In genomic region chr17:78601577-78602190, GRCh38 we compare ENCODE assay signal across 1 cellular context.
TF ChIP-seq lines count a peak whose summit lies in the region.

No MANE protein-coding gene starts in this region.

TF ChIP-seq in HepG2, 621 proteins besides CTCF, POLR2A, EP300 and RAD21 (continued from another document and continues in another):
- 0 out of 2 replicates have a peak, but pooled peaks have one; percentile 74 for TF ChIP-seq NRL (CRISPR knock-in tag; IDR thresholded peaks at IDR 0.05; ENCODE audit: borderline replicate concordance)
- no peak for TF ChIP-seq ZNF562 (CRISPR knock-in tag; IDR thresholded peaks at IDR 0.05; ENCODE audit: borderline replicate concordance)
- no peak; the same call in 1 of the 2 replicates for TF ChIP-seq ZNF558 (CRISPR knock-in tag; IDR thresholded peaks at IDR 0.05; ENCODE audit: borderline replicate concordance)
- TF ChIP-seq ZNF224 (CRISPR knock-in tag; IDR thresholded peaks at IDR 0.05) = 0 out of 2 replicates have a peak, but pooled peaks have one; percentile 53
- TF ChIP-seq ZNF282 (IDR thresholded peaks at IDR 0.05; ENCODE audit: partially characterized antibody) = no peak
- 0 out of 2 replicates have a peak, but pooled peaks have one; percentile 73 for TF ChIP-seq ZBTB26 (CRISPR knock-in tag; IDR thresholded peaks at IDR 0.05; ENCODE audit: borderline replicate concordance)
- peak; percentile 50; the same call in 1 of the 2 replicates for TF ChIP-seq ZNF598 (CRISPR knock-in tag; IDR thresholded peaks at IDR 0.05; ENCODE audit: borderline replicate concordance)
- no peak for TF ChIP-seq POLR2AphosphoS2 (IDR thresholded peaks at IDR 0.05; ENCODE audit: low read depth, low read length)
- peak; percentile 87; the same call in 1 of the 2 replicates for TF ChIP-seq CBFB (CRISPR knock-in tag; IDR thresholded peaks at IDR 0.05)
- peak; percentile 80 for TF ChIP-seq ZNF292 (CRISPR knock-in tag; IDR thresholded peaks at IDR 0.05; ENCODE audit: borderline replicate concordance, low read depth)
- TF ChIP-seq TBX3 (IDR thresholded peaks at IDR 0.05; ENCODE audit: borderline replicate concordance) = peak; percentile 60; the same call in 1 of the 2 replicates
- peak; percentile 91 for TF ChIP-seq SAP130 (CRISPR knock-in tag; IDR thresholded peaks at IDR 0.05; ENCODE audit: low read depth)
- no peak for TF ChIP-seq SETDB1 (CRISPR knock-in tag; IDR thresholded peaks at IDR 0.05; ENCODE audit: borderline replicate concordance)
- TF ChIP-seq ELK4 (CRISPR knock-in tag; IDR thresholded peaks at IDR 0.05; ENCODE audit: borderline replicate concordance) = no peak; the same call in 1 of the 2 replicates
- TF ChIP-seq ESRRA (CRISPR knock-in tag; IDR thresholded peaks at IDR 0.05; ENCODE audit: low read depth) = peak; percentile 97
- no peak for TF ChIP-seq ZNF160 (CRISPR knock-in tag; IDR thresholded peaks at IDR 0.05)
- no peak for TF ChIP-seq ZKSCAN1 (IDR thresholded peaks at IDR 0.05; ENCODE audit: low read length)
- 0 out of 2 replicates have a peak, but pooled peaks have one; percentile 65 for TF ChIP-seq ZBTB34 (CRISPR knock-in tag; IDR thresholded peaks at IDR 0.05)
- TF ChIP-seq MTERF4 (CRISPR knock-in tag; IDR thresholded peaks at IDR 0.05) = no peak
- TF ChIP-seq ZMAT5 (CRISPR knock-in tag; IDR thresholded peaks at IDR 0.05; ENCODE audit: borderline replicate concordance, low read depth) = no peak
- peak; percentile 69; the same call in 1 of the 2 replicates for TF ChIP-seq ZKSCAN8 (CRISPR knock-in tag; IDR thresholded peaks at IDR 0.05; ENCODE audit: borderline replicate concordance)
- peak; percentile 85; the same call in 1 of the 2 replicates for TF ChIP-seq ZNF556 (CRISPR knock-in tag; IDR thresholded peaks at IDR 0.05; ENCODE audit: borderline replicate concordance)
- TF ChIP-seq ZNF660 (CRISPR knock-in tag; IDR thresholded peaks at IDR 0.05; ENCODE audit: borderline replicate concordance, low read depth) = no peak
- TF ChIP-seq ZNF782 (CRISPR knock-in tag; IDR thresholded peaks at IDR 0.05; ENCODE audit: borderline replicate concordance) = no peak; the same call in 1 of the 2 replicates
- no peak for TF ChIP-seq USF2 (IDR thresholded peaks at IDR 0.05; ENCODE audit: low read depth, low read length)
- TF ChIP-seq USF2 (CRISPR knock-in tag; IDR thresholded peaks at IDR 0.05; ENCODE audit: borderline replicate concordance) = peak; percentile 40; the same call in 1 of the 2 replicates
- peak; percentile 80 for TF ChIP-seq ZNF33B (CRISPR knock-in tag; IDR thresholded peaks at IDR 0.05)
- TF ChIP-seq ZBTB25 (CRISPR knock-in tag; IDR thresholded peaks at IDR 0.05) = peak; percentile 90
- no peak for TF ChIP-seq SRSF4 (IDR thresholded peaks at IDR 0.05; ENCODE audit: low read depth, low read length, poor library complexity, severe bottlenecking)
- TF ChIP-seq RXRA (CRISPR knock-in tag; IDR thresholded peaks at IDR 0.05) = peak; percentile 98
- TF ChIP-seq SKI (IDR thresholded peaks at IDR 0.05; ENCODE audit: partially characterized antibody) = peak; percentile 99
- TF ChIP-seq SOX5 (CRISPR knock-in tag; IDR thresholded peaks at IDR 0.05; ENCODE audit: borderline replicate concordance) = peak; percentile 89
- peak; percentile 68; the same call in 1 of the 2 replicates for TF ChIP-seq ZNF362 (CRISPR knock-in tag; IDR thresholded peaks at IDR 0.05; ENCODE audit: borderline replicate concordance)
- TF ChIP-seq ZNF225 (CRISPR knock-in tag; IDR thresholded peaks at IDR 0.05) = no peak; the same call in 1 of the 2 replicates
- peak; percentile 56; the same call in 1 of the 2 replicates for TF ChIP-seq SIN3A (IDR thresholded peaks at IDR 0.05; ENCODE audit: borderline replicate concordance, low read depth, low read length)
- TF ChIP-seq ZFP82 (CRISPR knock-in tag; IDR thresholded peaks at IDR 0.05; ENCODE audit: borderline replicate concordance) = no peak
- no peak for TF ChIP-seq ZNF737 (CRISPR knock-in tag; IDR thresholded peaks at IDR 0.05; ENCODE audit: borderline replicate concordance)
- TF ChIP-seq NFAT5 (CRISPR knock-in tag; IDR thresholded peaks at IDR 0.05) = no peak
- TF ChIP-seq CHCHD3 (CRISPR knock-in tag; IDR thresholded peaks at IDR 0.05) = no peak
- TF ChIP-seq ZNF607 (CRISPR knock-in tag; IDR thresholded peaks at IDR 0.05; ENCODE audit: borderline replicate concordance) = peak; percentile 80; the same call in 1 of the 2 replicates
- TF ChIP-seq HMGXB4 (CRISPR knock-in tag; IDR thresholded peaks at IDR 0.05; ENCODE audit: borderline replicate concordance in 1 of 2, low read depth in 1 of 2) = peak; percentile 67 to 76; a peak in 3 of 4 replicates
- TF ChIP-seq ZNF3 (CRISPR knock-in tag; IDR thresholded peaks at IDR 0.05) = peak; percentile 81
- TF ChIP-seq ZNF441 (CRISPR knock-in tag; IDR thresholded peaks at IDR 0.05; ENCODE audit: borderline replicate concordance) = peak; percentile 58; the same call in 1 of the 2 replicates
- no peak for TF ChIP-seq MAFG (CRISPR knock-in tag; IDR thresholded peaks at IDR 0.05)
- no peak for TF ChIP-seq E2F5 (CRISPR knock-in tag; conservative IDR thresholded peaks at IDR 0.05)
